Comparison of ENCODE assay signal across 29 cellular contexts in genomic region chr17:17983776-17984175, GRCh38. TPM values are rescaled to one million over a fixed set of nuclear protein-coding genes. Genes with fewer than 3 reads are reported as not detected.
"Had no signal": no experiment of that assay in that cellular context is flagged by ENCODE, and none has a peak within 500 bp of the region (broad histone marks: within the 10 kb centered on the region; RNA-seq: fewer than 3 reads in every experiment).

No MANE protein-coding gene starts in this region.

- H3K4me1 Mint-ChIP-seq: activated CD4-positive, alpha-beta memory T cell treated with anti-CD3 and anti-CD28 coated beads, Interleukin-2, amount 10 ng/mL, durations not matched to agents 7 days and 5 days; activated CD4-positive, alpha-beta T cell treated with anti-CD3 and anti-CD28 coated beads, Interleukin-2, amount 10 ng/mL, durations not matched to agents 7 days and 5 days; central memory CD8-positive, alpha-beta T cell; WTC11 had no signal

- H3K36me3 Mint-ChIP-seq: memory B cell; naive thymus-derived CD4-positive, alpha-beta T cell; stimulated activated naive B cell treated with anti-CD40 and anti-IgM and Interleukin-4, amounts not matched to agents 10 μg/mL and 1 μg/mL and 100 μg/mL, for 72 hours; WTC11 had no signal

- H3K27me3 Mint-ChIP-seq: activated CD4-positive, alpha-beta memory T cell treated with anti-CD3 and anti-CD28 coated beads, Interleukin-2, amount 10 ng/mL, durations not matched to agents 7 days and 5 days; activated CD4-positive, alpha-beta T cell treated with anti-CD3 and anti-CD28 coated beads, Interleukin-2, amount 10 ng/mL, durations not matched to agents 7 days and 5 days; activated T-cell treated with anti-CD3 and anti-CD28 coated beads, Interleukin-2, amount 50 U/mL, for 24 hours; central memory CD8-positive, alpha-beta T cell; naive thymus-derived CD4-positive, alpha-beta T cell; stimulated activated naive B cell treated with anti-CD40 and anti-IgM and Interleukin-4, amounts not matched to agents 10 μg/mL and 1 μg/mL and 100 μg/mL, for 72 hours had no signal

- ATAC-seq: naive thymus-derived CD4-positive, alpha-beta T cell; stimulated activated naive B cell treated with anti-CD40 and anti-IgM and Interleukin-4, amounts not matched to agents 10 μg/mL and 1 μg/mL and 100 μg/mL, for 72 hours; WTC11 had no signal

- H3K4me1 ChIP-seq: gastrocnemius medialis, pancreas, psoas muscle, right atrium auricular region, testis, transverse colon had no signal

- H3K9me3 ChIP-seq: gastrocnemius medialis, pancreas, psoas muscle, right atrium auricular region, testis, transverse colon had no signal

- H3K27me3 ChIP-seq: gastrocnemius medialis, pancreas, right atrium auricular region, testis, transverse colon had no signal

- FAIRE-seq: colon, endometrium, pancreas had no signal

- H3K9me3 Mint-ChIP-seq: activated CD4-positive, alpha-beta memory T cell treated with anti-CD3 and anti-CD28 coated beads, Interleukin-2, amount 10 ng/mL, durations not matched to agents 7 days and 5 days; activated CD4-positive, alpha-beta T cell treated with anti-CD3 and anti-CD28 coated beads, Interleukin-2, amount 10 ng/mL, durations not matched to agents 7 days and 5 days; activated T-cell treated with anti-CD3 and anti-CD28 coated beads, Interleukin-2, amount 50 U/mL, for 24 hours; central memory CD8-positive, alpha-beta T cell; memory B cell; naive thymus-derived CD4-positive, alpha-beta T cell; stimulated activated naive B cell treated with anti-CD40 and anti-IgM and Interleukin-4, amounts not matched to agents 10 μg/mL and 1 μg/mL and 100 μg/mL, for 72 hours; WTC11 had no signal

- DNase-seq: activated CD4-positive, alpha-beta memory T cell treated with anti-CD3 and anti-CD28 coated beads, Interleukin-2, amount 10 ng/mL, durations not matched to agents 7 days and 5 days; activated CD4-positive, alpha-beta T cell treated with anti-CD3 and anti-CD28 coated beads for 1 hour; activated CD4-positive, alpha-beta T cell treated with anti-CD3 and anti-CD28 coated beads, Interleukin-2, amount 10 ng/mL, durations not matched to agents 7 days and 5 days; activated CD8-positive, alpha-beta memory T cell treated with anti-CD3 and anti-CD28 coated beads, Interleukin-2, amount 50 U/mL, for 48 hours; activated gamma-delta T cell; activated naive CD4-positive, alpha-beta T cell treated with anti-CD3 and anti-CD28 coated beads, Interleukin-2, amount 50 U/mL, for 16 hours; activated T-cell treated with anti-CD3 and anti-CD28 coated beads, Interleukin-2, amount 50 U/mL, for 24 hours; amygdala; effector CD8-positive, alpha-beta T cell; glutamatergic neuron; hippocampal formation; midbrain; naive thymus-derived CD4-positive, alpha-beta T cell; pancreas; psoas muscle; stimulated activated CD4-positive, alpha-beta T cell treated with anti-CD3 and anti-CD28 coated beads, Interleukin-15, amount 100 ng/mL, for 24 hours; stimulated activated CD4-positive, alpha-beta T cell treated with anti-CD3 and anti-CD28 coated beads, Interleukin-2, amount 100 ng/mL, for 24 hours; stimulated activated naive B cell treated with anti-CD40 and anti-IgM and Interleukin-4, amounts not matched to agents 10 μg/mL and 1 μg/mL and 100 μg/mL, for 72 hours; T-helper 2 cell; testis had no signal

- H3K4me3 ChIP-seq: gastrocnemius medialis, pancreas, psoas muscle, right atrium auricular region, testis, transverse colon had no signal

- H3K27ac ChIP-seq: epithelial cell of prostate, gastrocnemius medialis, pancreas, psoas muscle, right atrium auricular region, testis, transverse colon had no signal

- H3K36me3 ChIP-seq: gastrocnemius medialis, pancreas, right atrium auricular region, transverse colon had no signal

- H3K27ac Mint-ChIP-seq: activated CD4-positive, alpha-beta memory T cell treated with anti-CD3 and anti-CD28 coated beads, Interleukin-2, amount 10 ng/mL, durations not matched to agents 7 days and 5 days; activated CD4-positive, alpha-beta T cell treated with anti-CD3 and anti-CD28 coated beads, Interleukin-2, amount 10 ng/mL, durations not matched to agents 7 days and 5 days; memory B cell; naive thymus-derived CD4-positive, alpha-beta T cell; stimulated activated naive B cell treated with anti-CD40 and anti-IgM and Interleukin-4, amounts not matched to agents 10 μg/mL and 1 μg/mL and 100 μg/mL, for 72 hours; WTC11 had no signal

- H3K4me3 Mint-ChIP-seq: activated CD4-positive, alpha-beta memory T cell treated with anti-CD3 and anti-CD28 coated beads, Interleukin-2, amount 10 ng/mL, durations not matched to agents 7 days and 5 days; activated CD4-positive, alpha-beta T cell treated with anti-CD3 and anti-CD28 coated beads, Interleukin-2, amount 10 ng/mL, durations not matched to agents 7 days and 5 days; activated T-cell treated with anti-CD3 and anti-CD28 coated beads, Interleukin-2, amount 50 U/mL, for 24 hours; central memory CD8-positive, alpha-beta T cell; memory B cell; naive thymus-derived CD4-positive, alpha-beta T cell; stimulated activated naive B cell treated with anti-CD40 and anti-IgM and Interleukin-4, amounts not matched to agents 10 μg/mL and 1 μg/mL and 100 μg/mL, for 72 hours; WTC11 had no signal

RNA-seq across cellular contexts. Expression of gene DRC3, which starts 11.1 kb away (rescaled TPM):
- total RNA-seq: activated CD4-positive, alpha-beta memory T cell treated with anti-CD3 and anti-CD28 coated beads, Interleukin-2, amount 10 ng/mL, durations not matched to agents 7 days and 5 days had no signal
